18 cellular contexts compared by ENCODE assay signal in genomic region chr10:70515035-70515702, GRCh38. TPM values are rescaled to one million over a fixed set of nuclear protein-coding genes. Genes with fewer than 3 reads are reported as not detected.
A peak's percentile ranks its signal among the peaks of the same experiment; 100 is the strongest.
DNase-seq lines count a peak whose midpoint lies in the region; ATAC-seq and TF ChIP-seq lines count a peak whose summit lies in the region.
"Had no signal": no experiment of that assay in that cellular context is flagged by ENCODE, and none has a peak within 500 bp of the region (broad histone marks: within the 10 kb centered on the region; RNA-seq: fewer than 3 reads in every experiment).

No MANE protein-coding gene starts in this region.

- H3K4me2 ChIP-seq in neuronal stem cell (ENCODE audit: insufficient read depth, low read length, poor library complexity, severe bottlenecking) (no peak overlapping the region), MM.1S (ENCODE audit: low read depth, low read length) (no peak overlapping the region)

- TF ChIP-seq CTCF in MM.1S (IDR thresholded peaks at IDR 0.05; ENCODE audit: low read length), result no peak

- peaks cover 5% of the 10 kb centered on the region for H3K4me1 Mint-ChIP-seq in activated CD8-positive, alpha-beta memory T cell treated with anti-CD3 and anti-CD28 coated beads, Interleukin-2, amount 10 ng/mL, durations not matched to agents 7 days and 5 days

- CTCF ChIA-PET in activated CD8-positive, alpha-beta memory T cell treated with anti-CD3 and anti-CD28 coated beads, Interleukin-2, amount 10 ng/mL, durations not matched to agents 7 days and 5 days (lab: Charles Lee), result no interaction called here

- no peak overlapping the region for H2BK12ac ChIP-seq in neuronal stem cell (ENCODE audit: low read length)

- H3K27me3 Mint-ChIP-seq in activated CD8-positive, alpha-beta memory T cell treated with anti-CD3 and anti-CD28 coated beads, Interleukin-2, amount 10 ng/mL, durations not matched to agents 7 days and 5 days, result peaks cover 44% of the 10 kb centered on the region

- no peak overlapping the region for H2BK120ac ChIP-seq in neuronal stem cell (ENCODE audit: low read depth, low read length)

- H3K9me2 ChIP-seq in MM.1S (replicated peaks; ENCODE audit: insufficient read depth, low read length), result no peaks in the 10 kb centered on the region

- no peaks in the 10 kb centered on the region for H3K36me3 ChIP-seq in neuronal stem cell (replicated peaks in 1 of 2; ENCODE audit: control insufficient read depth in 2 of 2, insufficient read depth in 2 of 2, low read length in 2 of 2)
- no peaks in the 10 kb centered on the region for H3K36me3 ChIP-seq in MM.1S (replicated peaks; ENCODE audit: insufficient read depth, low read length)
- H3K36me3 ChIP-seq: Peyer's patch had no signal

- H3K4me3 ChIP-seq in neuronal stem cell (ENCODE audit: low read length in 2 of 2), result no peak overlapping the region
- H3K4me3 ChIP-seq in MM.1S (ENCODE audit: low read length), result no peak overlapping the region
- H3K4me3 ChIP-seq: Peyer's patch had no signal

- no peak overlapping the region for H2BK5ac ChIP-seq in neuronal stem cell (ENCODE audit: low read length)

- H3K36me3 Mint-ChIP-seq in activated CD8-positive, alpha-beta memory T cell treated with anti-CD3 and anti-CD28 coated beads, Interleukin-2, amount 10 ng/mL, durations not matched to agents 7 days and 5 days, result no peaks in the 10 kb centered on the region

- H3K4me3 Mint-ChIP-seq in activated CD8-positive, alpha-beta memory T cell treated with anti-CD3 and anti-CD28 coated beads, Interleukin-2, amount 10 ng/mL, durations not matched to agents 7 days and 5 days, result no peak overlapping the region

- peak; percentile 24 for DNase-seq in NCI-H2196 (lab: John Stamatoyannopoulos, UW; ENCODE audit: unreplicated experiment)
- DNase-seq in NCI-H2196 treated with DMSO at 0.1 percent for 48 hours (lab: John Stamatoyannopoulos, UW; ENCODE audit: unreplicated experiment), result no peak
- no peak for DNase-seq in neuronal stem cell (ENCODE audit: low spot score)
- DNase-seq in MM.1S, result no peak
- DNase-seq in activated CD8-positive, alpha-beta memory T cell treated with anti-CD3 and anti-CD28 coated beads, Interleukin-2, amount 10 ng/mL, durations not matched to agents 7 days and 5 days, result no peak
- DNase-seq in activated effector memory CD4-positive, alpha-beta T cell treated with anti-CD3 and anti-CD28 coated beads, Interleukin-2, amount 50 U/mL, for 16 hours, result no peak
- DNase-seq: DMS153, EL, HCEC 1CT, NCI-H187 treated with DMSO at 0.1 percent for 48 hours, NCI-H510A, NCI-H82, Peyer's patch, SIG-M5 had no signal

- no peaks in the 10 kb centered on the region for H3K79me1 ChIP-seq in neuronal stem cell (ENCODE audit: low read depth, low read length)

- H3K27ac Mint-ChIP-seq in activated CD8-positive, alpha-beta memory T cell treated with anti-CD3 and anti-CD28 coated beads, Interleukin-2, amount 10 ng/mL, durations not matched to agents 7 days and 5 days, result no peak overlapping the region

- no peak for ATAC-seq in activated CD8-positive, alpha-beta memory T cell treated with anti-CD3 and anti-CD28 coated beads, Interleukin-2, amount 10 ng/mL, durations not matched to agents 7 days and 5 days
- ATAC-seq in GM19397 (IDR thresholded peaks at IDR 0.05; ENCODE audit: unreplicated experiment), result no peak
- ATAC-seq: HepG2 had no signal

- no peak overlapping the region for H2AFZ ChIP-seq in neuronal stem cell (ENCODE audit: low read length)
- H2AFZ ChIP-seq in MM.1S (ENCODE audit: low read length), result no peak overlapping the region

- peaks cover 8% of the 10 kb centered on the region; the same call in 1 of the 2 replicates for H3F3A ChIP-seq in MM.1S (ENCODE audit: insufficient read depth, low read length)

- H3K14ac ChIP-seq in neuronal stem cell (ENCODE audit: low read length), result peak overlapping the region; percentile 47

- no peak overlapping the region for H2BK15ac ChIP-seq in neuronal stem cell (ENCODE audit: low read length)

- H3K27ac ChIP-seq in angular gyrus (ENCODE audit: low read depth, low read length) (peak overlapping the region; percentile 4), neuronal stem cell (replicated peaks; ENCODE audit: low read length) (no peak overlapping the region), MM.1S (ENCODE audit: low read length) (no peak overlapping the region)
- H3K27ac ChIP-seq: 22Rv1, Peyer's patch had no signal

- no peak overlapping the region for H3K4ac ChIP-seq in neuronal stem cell (ENCODE audit: low read length)

- H3K9me3 ChIP-seq in neuronal stem cell (replicated peaks in 1 of 2; ENCODE audit: control insufficient read depth in 2 of 2, insufficient read depth in 1 of 2, low read depth in 1 of 2, low read length in 2 of 2) (peaks cover 0 to 2% of the 10 kb centered on the region in 2 donors), MM.1S (replicated peaks; ENCODE audit: insufficient read depth, low read length) (no peaks in the 10 kb centered on the region)
- H3K9me3 ChIP-seq: Peyer's patch had no signal

- no CpG with 5 or more reads among the region's 8 CpGs for WGBS in neuronal stem cell (ENCODE audit: extremely low coverage in 2 of 2, insufficient read length in 2 of 2, insufficient replicate concordance in 1 of 2), 2 donors

- H4K20me1 ChIP-seq in MM.1S (ENCODE audit: insufficient read depth, low read length), result no peaks in the 10 kb centered on the region

- H3K4me1 ChIP-seq in neuronal stem cell (ENCODE audit: control insufficient read depth in 2 of 2, insufficient read depth in 1 of 2, low read depth in 1 of 2, low read length in 2 of 2), result peaks cover 7 to 11% of the 10 kb centered on the region in 2 donors
- H3K4me1 ChIP-seq in MM.1S (ENCODE audit: low read length), result peaks cover 35% of the 10 kb centered on the region

- H3K79me2 ChIP-seq in MM.1S (ENCODE audit: low read length), result peaks cover 88% of the 10 kb centered on the region

- H3K9ac ChIP-seq in neuronal stem cell (ENCODE audit: low read depth, low read length, poor library complexity) (no peak overlapping the region), MM.1S (ENCODE audit: low read length) (no peak overlapping the region)

- H2AK5ac ChIP-seq in neuronal stem cell (ENCODE audit: low read depth, low read length), result peak overlapping the region; percentile 41

- no peak overlapping the region for H4K91ac ChIP-seq in neuronal stem cell (ENCODE audit: low read depth, low read length, poor library complexity)

- H4K8ac ChIP-seq in neuronal stem cell (ENCODE audit: low read depth, low read length), result no peak overlapping the region

- H3K27me3 ChIP-seq in neuronal stem cell (ENCODE audit: control insufficient read depth in 3 of 3, insufficient read depth in 3 of 3, low read depth in 1 of 3, low read length in 3 of 3) (no peaks in the 10 kb centered on the region), MM.1S (replicated peaks; ENCODE audit: insufficient read depth, low read length) (no peaks in the 10 kb centered on the region)
- H3K27me3 ChIP-seq: Peyer's patch had no signal

- H3K9me3 Mint-ChIP-seq in activated CD8-positive, alpha-beta memory T cell treated with anti-CD3 and anti-CD28 coated beads, Interleukin-2, amount 10 ng/mL, durations not matched to agents 7 days and 5 days (ENCODE audit: low read depth), result no peaks in the 10 kb centered on the region

- peak overlapping the region; percentile 54 for H3K18ac ChIP-seq in neuronal stem cell (ENCODE audit: low read length)

- peak overlapping the region; percentile 59 for H3K23ac ChIP-seq in neuronal stem cell (ENCODE audit: low read depth, low read length, poor library complexity)

RNA-seq across cellular contexts. Expression of gene PALD1, which starts 36.6 kb away (rescaled TPM):
- 8.1 TPM for polyA plus RNA-seq in neuronal stem cell (2013, experiment 1 of 2)
- polyA plus RNA-seq in neuronal stem cell (2013, experiment 2 of 2), result 8.1 TPM
- under 1 TPM; 0.26 to 0.41 TPM for total RNA-seq in activated CD8-positive, alpha-beta memory T cell treated with anti-CD3 and anti-CD28 coated beads, Interleukin-2, amount 10 ng/mL, durations not matched to agents 7 days and 5 days
